ENCODE assay signal across 22 cellular contexts in the genomic region with DNA sequence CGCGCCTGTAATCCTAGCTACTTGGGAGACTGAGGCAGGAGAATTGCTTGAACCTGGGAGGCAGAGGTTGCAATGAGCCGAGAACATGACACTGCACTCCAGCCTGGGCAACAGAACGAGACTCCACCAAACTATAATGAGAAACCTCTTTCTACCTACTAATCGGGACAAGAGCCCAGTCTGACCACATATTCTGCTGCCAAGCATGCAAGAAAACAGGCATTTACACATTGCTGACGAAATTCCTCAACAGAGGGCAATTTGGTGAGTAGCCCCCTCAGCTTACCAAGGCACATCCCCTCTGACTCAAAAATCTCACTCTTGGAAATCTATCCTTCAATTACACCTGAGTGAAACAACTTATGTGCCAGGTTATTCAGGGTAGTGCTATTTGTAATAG.
"Had no signal": no experiment of that assay in that cellular context is flagged by ENCODE, and none has a peak within 500 bp of the region (broad histone marks: within the 10 kb centered on the region; RNA-seq: fewer than 3 reads in every experiment).

No MANE protein-coding gene starts in this region.

- H3K4me3 ChIP-seq: dorsolateral prefrontal cortex, esophagus squamous epithelium, gastrocnemius medialis, prostate gland, sigmoid colon, suprapubic skin, transverse colon, upper lobe of right lung, uterus had no signal

- H3K9me3 Mint-ChIP-seq: endodermal cell; naive thymus-derived CD8-positive, alpha-beta T cell; nephron progenitor cell; stimulated activated naive B cell treated with anti-CD40 and anti-IgM and Interleukin-4, amounts not matched to agents 10 μg/mL and 1 μg/mL and 100 μg/mL, for 72 hours; stimulated activated naive CD8-positive, alpha-beta T cell treated with anti-CD3 and anti-CD28 coated beads, Interleukin-15, amount 100 ng/mL, for 72 hours had no signal

- DNase-seq: effector CD4-positive, alpha-beta T cell; endodermal cell; esophagus squamous epithelium; foreskin fibroblast; gastrocnemius medialis; left ventricle myocardium superior; mesendoderm; naive thymus-derived CD8-positive, alpha-beta T cell; nephron progenitor cell; nucleus accumbens; right cardiac atrium; sigmoid colon; stimulated activated CD4-positive, alpha-beta T cell treated with anti-CD3 and anti-CD28 coated beads, Interleukin-2, amount 100 ng/mL, for 24 hours; stimulated activated CD4-positive, alpha-beta T cell treated with anti-CD3 and anti-CD28 coated beads, Interleukin-4, amount 100 ng/mL, for 24 hours; stimulated activated naive B cell treated with anti-CD40 and anti-IgM and Interleukin-4, amounts not matched to agents 10 μg/mL and 1 μg/mL and 100 μg/mL, for 72 hours; stimulated activated naive CD8-positive, alpha-beta T cell treated with anti-CD3 and anti-CD28 coated beads, Interleukin-15, amount 100 ng/mL, for 72 hours; transverse colon; upper lobe of right lung; uterus had no signal

- H3K27ac Mint-ChIP-seq: endodermal cell; stimulated activated naive B cell treated with anti-CD40 and anti-IgM and Interleukin-4, amounts not matched to agents 10 μg/mL and 1 μg/mL and 100 μg/mL, for 72 hours; stimulated activated naive CD8-positive, alpha-beta T cell treated with anti-CD3 and anti-CD28 coated beads, Interleukin-15, amount 100 ng/mL, for 72 hours had no signal

- H3K27ac ChIP-seq: esophagus squamous epithelium, gastrocnemius medialis, prostate gland, sigmoid colon, suprapubic skin, transverse colon, upper lobe of right lung, uterus had no signal

- H3K4me3 Mint-ChIP-seq: endodermal cell; naive thymus-derived CD8-positive, alpha-beta T cell; nephron progenitor cell; stimulated activated naive B cell treated with anti-CD40 and anti-IgM and Interleukin-4, amounts not matched to agents 10 μg/mL and 1 μg/mL and 100 μg/mL, for 72 hours; stimulated activated naive CD8-positive, alpha-beta T cell treated with anti-CD3 and anti-CD28 coated beads, Interleukin-15, amount 100 ng/mL, for 72 hours had no signal

- H3K27me3 Mint-ChIP-seq: naive thymus-derived CD8-positive, alpha-beta T cell; stimulated activated naive B cell treated with anti-CD40 and anti-IgM and Interleukin-4, amounts not matched to agents 10 μg/mL and 1 μg/mL and 100 μg/mL, for 72 hours; stimulated activated naive CD8-positive, alpha-beta T cell treated with anti-CD3 and anti-CD28 coated beads, Interleukin-15, amount 100 ng/mL, for 72 hours had no signal

- ATAC-seq: gastrocnemius medialis; left ventricle myocardium superior; naive thymus-derived CD8-positive, alpha-beta T cell; right cardiac atrium; stimulated activated naive B cell treated with anti-CD40 and anti-IgM and Interleukin-4, amounts not matched to agents 10 μg/mL and 1 μg/mL and 100 μg/mL, for 72 hours; stimulated activated naive CD8-positive, alpha-beta T cell treated with anti-CD3 and anti-CD28 coated beads, Interleukin-15, amount 100 ng/mL, for 72 hours had no signal
